ENCODE assay signal across 8 cellular contexts in the genomic region with DNA sequence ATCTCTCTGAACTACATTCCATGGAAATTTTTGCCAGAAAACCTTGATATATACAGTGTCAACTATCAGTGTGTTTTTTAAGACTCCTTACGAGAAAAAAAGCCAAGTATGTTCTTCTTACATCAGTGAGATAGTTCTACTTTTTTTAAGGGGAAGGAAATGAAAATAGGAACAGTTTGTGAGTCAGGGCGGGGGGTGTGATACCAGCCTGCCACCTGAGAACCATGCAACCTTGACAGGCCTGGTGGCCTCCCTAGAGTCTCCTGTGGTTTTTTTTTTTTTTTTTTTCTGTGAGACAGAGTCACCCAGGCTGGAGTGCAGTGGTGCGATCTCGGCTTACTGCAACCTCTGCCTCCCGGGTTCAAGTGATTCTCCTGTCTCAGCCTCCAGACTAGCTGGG.
DNase-seq lines count a peak whose midpoint lies in the region; ATAC-seq and TF ChIP-seq lines count a peak whose summit lies in the region.

No MANE protein-coding gene starts in this region.

- ATAC-seq in GM18511 (IDR thresholded peaks at IDR 0.05; ENCODE audit: unreplicated experiment) (peak; percentile 94), GM21390 (IDR thresholded peaks at IDR 0.05; ENCODE audit: unreplicated experiment) (peak; percentile 66), HG03460 (IDR thresholded peaks at IDR 0.05; ENCODE audit: unreplicated experiment) (peak; percentile 88), WTC11 (no peak)

- no peak for TF ChIP-seq CTCF in WTC11 (IDR thresholded peaks at IDR 0.05)

- no peaks in the 10 kb centered on the region for H3K4me1 Mint-ChIP-seq in WTC11

- no peaks in the 10 kb centered on the region for H3K36me3 ChIP-seq in MG63

- H3K27me3 ChIP-seq in MG63 = no peaks in the 10 kb centered on the region

- H3K27ac Mint-ChIP-seq in WTC11 = no peak overlapping the region

- TF ChIP-seq POLR2A in erythroblast (IDR thresholded peaks at IDR 0.05; ENCODE audit: low read length) = no peak

- H3K4me3 ChIP-seq in MG63 = no peak overlapping the region

- POLR2A ChIA-PET in WTC11 (lab: Charles Lee) = no interaction called here

- peaks cover 15% of the 10 kb centered on the region for H3K9me3 Mint-ChIP-seq in WTC11

- H3K9me3 ChIP-seq in MG63 = no peaks in the 10 kb centered on the region

- no peak overlapping the region for H3K4me3 Mint-ChIP-seq in WTC11

- CTCF ChIA-PET in WTC11 (lab: Charles Lee) = no interaction called here

- DNase-seq in glomerular visceral epithelial cell (ENCODE audit: extremely low spot score) = peak; percentile 11
- DNase-seq in MG63 = no peak
- DNase-seq in erythroblast (lab: John Stamatoyannopoulos, UW) = no peak
- no peak for DNase-seq in NCI-H748 treated with DMSO at 0.1 percent for 48 hours (lab: John Stamatoyannopoulos, UW)
- no peak for DNase-seq in WTC11 (ENCODE audit: low spot score)

- no peaks in the 10 kb centered on the region for H3K36me3 Mint-ChIP-seq in WTC11

- 0 out of 2 replicates have a peak, but pooled peaks cover 3% of the 10 kb centered on the region for H3K27me3 Mint-ChIP-seq in WTC11 (ENCODE audit: low read depth)

TF ChIP-seq in WTC11, 78 proteins besides CTCF, POLR2A, EP300 and RAD21:
- TF ChIP-seq EMX1 (CRISPR knock-in tag; IDR thresholded peaks at IDR 0.05) (no peak), ARID4B (CRISPR knock-in tag; IDR thresholded peaks at IDR 0.05; ENCODE audit: borderline replicate concordance) (no peak), RORB (CRISPR knock-in tag; IDR thresholded peaks at IDR 0.05) (no peak), FOXK1 (CRISPR knock-in tag; IDR thresholded peaks at IDR 0.05) (no peak)
